ENCODE assay signal across 18 cellular contexts in the genomic region with DNA sequence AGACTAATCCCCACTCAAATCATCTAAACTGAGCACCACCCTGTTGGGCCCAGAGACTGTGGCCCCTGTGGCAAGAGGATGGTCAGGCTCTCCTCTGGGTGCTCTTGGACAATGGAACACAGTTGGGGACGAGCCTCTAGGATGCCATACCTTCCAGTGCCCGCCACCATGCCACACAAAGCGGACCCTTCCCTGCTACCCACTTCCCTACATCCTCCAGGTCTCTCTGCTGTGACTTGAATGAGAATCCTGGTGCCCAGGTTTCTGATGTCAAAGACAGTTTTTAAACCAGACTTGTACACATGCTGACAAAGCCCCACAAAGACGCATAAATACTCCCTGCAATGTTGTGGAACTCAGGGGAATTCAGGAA. TPM values are rescaled to one million over a fixed set of nuclear protein-coding genes. Genes with fewer than 3 reads are reported as not detected.
DNase-seq lines count a peak whose midpoint lies in the region; ATAC-seq and TF ChIP-seq lines count a peak whose summit lies in the region.
"Had no signal": no experiment of that assay in that cellular context is flagged by ENCODE, and none has a peak within 500 bp of the region (broad histone marks: within the 10 kb centered on the region; RNA-seq: fewer than 3 reads in every experiment).

No MANE protein-coding gene starts in this region.

- no peak overlapping the region for H2BK5ac ChIP-seq in neuronal stem cell (ENCODE audit: low read length)

- WGBS in neuronal stem cell (ENCODE audit: extremely low coverage in 2 of 2, insufficient read length in 2 of 2, insufficient replicate concordance in 1 of 2), 2 donors, result no CpG with 5 or more reads among the region's 4 CpGs

- no peaks in the 10 kb centered on the region for H3K9me3 ChIP-seq in neuronal stem cell (replicated peaks in 1 of 2; ENCODE audit: control insufficient read depth in 2 of 2, insufficient read depth in 1 of 2, low read depth in 1 of 2, low read length in 2 of 2)
- H3K9me3 ChIP-seq: SJSA1 had no signal

- peak overlapping the region; percentile 19 for H2BK12ac ChIP-seq in neuronal stem cell (ENCODE audit: low read length)

- no peaks in the 10 kb centered on the region for H3K27me3 Mint-ChIP-seq in activated T-cell treated with anti-CD3 and anti-CD28 coated beads, Interleukin-2, amount 50 U/mL, for 24 hours
- no peaks in the 10 kb centered on the region for H3K27me3 Mint-ChIP-seq in type B pancreatic cell
- H3K27me3 Mint-ChIP-seq: activated CD4-positive, alpha-beta T cell treated with anti-CD3 and anti-CD28 coated beads for 36 hours; effector memory CD8-positive, alpha-beta T cell had no signal

- no peak overlapping the region for H3K9ac ChIP-seq in neuronal stem cell (ENCODE audit: low read depth, low read length, poor library complexity)

- H2BK15ac ChIP-seq in neuronal stem cell (ENCODE audit: low read length), result peak overlapping the region; percentile 32

- H3K79me1 ChIP-seq in neuronal stem cell (ENCODE audit: low read depth, low read length), result peaks cover 8% of the 10 kb centered on the region

- H2AK5ac ChIP-seq in neuronal stem cell (ENCODE audit: low read depth, low read length), result no peak overlapping the region

- H3K18ac ChIP-seq in neuronal stem cell (ENCODE audit: low read length), result no peak overlapping the region

- peaks cover 52% of the 10 kb centered on the region for H3K36me3 Mint-ChIP-seq in activated T-cell treated with anti-CD3 and anti-CD28 coated beads, Interleukin-2, amount 50 U/mL, for 24 hours (ENCODE audit: low read depth)
- peaks cover 12% of the 10 kb centered on the region for H3K36me3 Mint-ChIP-seq in type B pancreatic cell
- H3K36me3 Mint-ChIP-seq: natural killer cell had no signal

- H3K4me2 ChIP-seq in neuronal stem cell (ENCODE audit: insufficient read depth, low read length, poor library complexity, severe bottlenecking), result no peak overlapping the region

- no peak overlapping the region for H4K91ac ChIP-seq in neuronal stem cell (ENCODE audit: low read depth, low read length, poor library complexity)

- no peak overlapping the region for H3K14ac ChIP-seq in neuronal stem cell (ENCODE audit: low read length)

- no peak overlapping the region for H2BK120ac ChIP-seq in neuronal stem cell (ENCODE audit: low read depth, low read length)

- H2AFZ ChIP-seq in neuronal stem cell (ENCODE audit: low read length), result no peak overlapping the region

- ATAC-seq in GM21360 (IDR thresholded peaks at IDR 0.05; ENCODE audit: unreplicated experiment), result no peak

- peaks cover 30% of the 10 kb centered on the region for H3K4me1 Mint-ChIP-seq in activated T-cell treated with anti-CD3 and anti-CD28 coated beads, Interleukin-2, amount 50 U/mL, for 24 hours (ENCODE audit: low read depth)
- H3K4me1 Mint-ChIP-seq in type B pancreatic cell (ENCODE audit: unreplicated experiment), result peaks cover 35% of the 10 kb centered on the region

- TF ChIP-seq CTCF in type B pancreatic cell (conservative IDR thresholded peaks at IDR 0.05), result no peak

- no peak overlapping the region for H3K4ac ChIP-seq in neuronal stem cell (ENCODE audit: low read length)

- no peak overlapping the region for H3K23ac ChIP-seq in neuronal stem cell (ENCODE audit: low read depth, low read length, poor library complexity)

- H4K8ac ChIP-seq in neuronal stem cell (ENCODE audit: low read depth, low read length), result no peak overlapping the region

- no peak overlapping the region for H3K4me3 ChIP-seq in neuronal stem cell (ENCODE audit: low read length in 2 of 2)
- H3K4me3 ChIP-seq: cardiac muscle cell, SJSA1 had no signal

- no peak overlapping the region for H3K4me3 Mint-ChIP-seq in activated T-cell treated with anti-CD3 and anti-CD28 coated beads, Interleukin-2, amount 50 U/mL, for 24 hours
- no peak overlapping the region for H3K4me3 Mint-ChIP-seq in type B pancreatic cell
- H3K4me3 Mint-ChIP-seq: activated CD4-positive, alpha-beta T cell treated with anti-CD3 and anti-CD28 coated beads for 36 hours; CD4-positive, CD25-positive, alpha-beta regulatory T cell; effector memory CD8-positive, alpha-beta T cell; natural killer cell had no signal

- H3K27ac Mint-ChIP-seq in activated T-cell treated with anti-CD3 and anti-CD28 coated beads, Interleukin-2, amount 50 U/mL, for 24 hours, result peak overlapping the region; percentile 2
- H3K27ac Mint-ChIP-seq in type B pancreatic cell, result peak overlapping the region; percentile 99
- H3K27ac Mint-ChIP-seq: activated CD4-positive, alpha-beta T cell treated with anti-CD3 and anti-CD28 coated beads for 36 hours; activated naive CD4-positive, alpha-beta T cell treated with anti-CD3 and anti-CD28 coated beads, Interleukin-2, amount 50 U/mL, for 72 hours; CD4-positive, CD25-positive, alpha-beta regulatory T cell; effector memory CD8-positive, alpha-beta T cell had no signal

- no peak for DNase-seq in activated T-cell treated with anti-CD3 and anti-CD28 coated beads, Interleukin-2, amount 50 U/mL, for 24 hours
- DNase-seq in activated T-cell treated with anti-CD3 and anti-CD28 coated beads for 4 hours, result no peak
- no peak for DNase-seq in epithelial cell of prostate (ENCODE audit: low read depth, low spot score)
- no peak for DNase-seq in neuronal stem cell (ENCODE audit: low spot score)
- DNase-seq in type B pancreatic cell (ENCODE audit: extremely low spot score, unreplicated experiment), result no peak
- no peak for DNase-seq in GM03348 (ENCODE audit: low spot score)
- DNase-seq in foreskin melanocyte, result no peak
- DNase-seq: CD4-positive, CD25-positive, alpha-beta regulatory T cell; natural killer cell; NCI-H187 treated with DMSO at 0.1 percent for 48 hours; T-helper 9 cell had no signal

- H3K36me3 ChIP-seq in neuronal stem cell (replicated peaks in 1 of 2; ENCODE audit: control insufficient read depth in 2 of 2, insufficient read depth in 2 of 2, low read length in 2 of 2), result peaks cover 16 to 38% of the 10 kb centered on the region in 2 donors
- H3K36me3 ChIP-seq: cardiac muscle cell had no signal

- H3K27me3 ChIP-seq in neuronal stem cell (ENCODE audit: control insufficient read depth in 3 of 3, insufficient read depth in 3 of 3, low read depth in 1 of 3, low read length in 3 of 3), result no peaks in the 10 kb centered on the region
- H3K27me3 ChIP-seq: cardiac muscle cell, foreskin keratinocyte, SJSA1 had no signal

- H3K27ac ChIP-seq in epithelial cell of prostate (peak overlapping the region; percentile 92), neuronal stem cell (replicated peaks; ENCODE audit: low read length) (no peak overlapping the region)
- H3K27ac ChIP-seq: cardiac muscle cell, foreskin keratinocyte, SJSA1 had no signal

- peaks cover under 1 to 23% of the 10 kb centered on the region in 2 donors for H3K4me1 ChIP-seq in neuronal stem cell (ENCODE audit: control insufficient read depth in 2 of 2, insufficient read depth in 1 of 2, low read depth in 1 of 2, low read length in 2 of 2)

- no peaks in the 10 kb centered on the region for H3K9me3 Mint-ChIP-seq in activated T-cell treated with anti-CD3 and anti-CD28 coated beads, Interleukin-2, amount 50 U/mL, for 24 hours
- no peaks in the 10 kb centered on the region for H3K9me3 Mint-ChIP-seq in type B pancreatic cell
- H3K9me3 Mint-ChIP-seq: activated naive CD4-positive, alpha-beta T cell treated with anti-CD3 and anti-CD28 coated beads, Interleukin-2, amount 50 U/mL, for 72 hours; effector memory CD8-positive, alpha-beta T cell; natural killer cell had no signal

RNA-seq across cellular contexts. Expression of a gene that starts 4.7 kb away (rescaled TPM):
- 11.8 TPM for polyA plus RNA-seq in neuronal stem cell (2013, experiment 1 of 2)
- polyA plus RNA-seq in neuronal stem cell (2013, experiment 2 of 2), result 12.2 TPM
- total RNA-seq in type B pancreatic cell (ENCODE audit: low replicate concordance), result 15.0 and 25.7 TPM in 2 replicates

RNA-seq across cellular contexts. Expression of a gene that starts 4.8 kb away (rescaled TPM):
- polyA plus RNA-seq in neuronal stem cell (2013, experiment 1 of 2), result 841 TPM
- 834 TPM for polyA plus RNA-seq in neuronal stem cell (2013, experiment 2 of 2)
- total RNA-seq in type B pancreatic cell (ENCODE audit: low replicate concordance), result 268 and 281 TPM in 2 replicates

RNA-seq across cellular contexts. Expression of a gene that starts 5.3 kb away (rescaled TPM):
- 99.5 TPM for polyA plus RNA-seq in neuronal stem cell (2013, experiment 1 of 2)
- polyA plus RNA-seq in neuronal stem cell (2013, experiment 2 of 2), result 94.2 TPM
- total RNA-seq in type B pancreatic cell (ENCODE audit: low replicate concordance), result 212 and 367 TPM in 2 replicates

RNA-seq across cellular contexts. Expression of a gene that starts 11.3 kb away (rescaled TPM):
- polyA plus RNA-seq in neuronal stem cell (2013, experiment 1 of 2), result 12.1 TPM
- 12.0 TPM for polyA plus RNA-seq in neuronal stem cell (2013, experiment 2 of 2)
- total RNA-seq in type B pancreatic cell (ENCODE audit: low replicate concordance), result 9.3 and 16.0 TPM in 2 replicates
